Comparison of ENCODE assay signal across 8 cellular contexts in the genomic region with DNA sequence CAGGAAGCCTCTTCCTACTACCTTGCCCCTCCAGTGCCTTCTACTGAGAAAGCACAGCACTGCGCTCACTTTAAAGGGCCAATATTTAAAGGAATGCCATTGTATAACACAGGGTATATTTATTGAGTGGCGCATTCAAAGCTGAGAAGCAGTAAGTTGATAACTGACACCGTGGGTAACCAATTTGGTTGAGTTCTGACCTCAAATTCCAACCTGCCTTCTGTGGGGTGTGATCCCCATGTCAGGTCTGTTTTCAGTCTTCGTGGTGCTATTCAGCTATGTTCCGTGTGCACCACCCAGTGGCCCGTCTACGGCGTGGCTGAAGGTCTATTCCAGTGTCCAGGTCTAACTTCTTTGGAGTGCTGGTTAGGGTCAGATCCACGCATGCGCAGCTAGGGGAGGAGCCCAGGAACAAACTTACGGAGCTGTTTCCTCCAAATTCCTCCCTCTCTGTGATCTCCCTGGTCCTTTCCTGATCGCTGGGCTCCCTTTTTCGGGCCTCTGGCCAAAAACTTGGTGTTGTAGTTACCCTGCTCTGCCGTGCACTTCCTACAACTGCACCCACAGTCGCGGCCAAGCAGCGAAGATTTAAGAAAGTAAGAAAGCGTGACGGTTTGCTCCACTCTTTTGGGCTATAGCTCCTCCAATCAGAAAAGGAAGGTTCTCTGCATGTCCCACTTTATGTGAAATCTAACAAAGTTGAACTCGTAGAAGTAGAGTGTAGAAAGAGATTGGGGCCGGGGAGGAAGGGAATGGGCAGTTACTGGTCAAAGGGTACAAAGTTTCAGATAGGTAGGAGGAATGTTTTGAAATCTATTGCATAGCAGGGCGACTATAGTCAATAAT. TPM values are rescaled to one million over a fixed set of nuclear protein-coding genes. Genes with fewer than 3 reads are reported as not detected.
DNase-seq lines count a peak whose midpoint lies in the region; ATAC-seq, FAIRE-seq and TF ChIP-seq lines count a peak whose summit lies in the region.

No MANE protein-coding gene starts in this region.

- no peak for TF ChIP-seq EP300 in gastroesophageal sphincter (IDR thresholded peaks at IDR 0.05)

- H2AFZ ChIP-seq in trophoblast cell (ENCODE audit: insufficient read depth, low read length, poor library complexity) = peak overlapping the region; percentile 48

- H3K4me3 Mint-ChIP-seq in activated T-helper 2 cell treated with anti-CD3 and anti-CD28 coated beads, Interferon-gamma antibody, Interleukin-2, Interleukin-4, amounts not matched to agents 10 μg/mL and 5 μg/mL and 100 μg/mL, durations not matched to agents 14 hours and 24 hours and 36 hours (ENCODE audit: low read depth) = peak overlapping the region; percentile 76
- H3K4me3 Mint-ChIP-seq in type B pancreatic cell = peak overlapping the region; percentile 83

- TF ChIP-seq CTCF in C4-2B (conservative IDR thresholded peaks at IDR 0.05) (peak; percentile 87), gastroesophageal sphincter (IDR thresholded peaks at IDR 0.05) (peak in 3 of 4 experiments; percentile 6 to 68 (median 25)), type B pancreatic cell (conservative IDR thresholded peaks at IDR 0.05) (peak; percentile 61)

- H3K9me3 ChIP-seq in gastroesophageal sphincter (peaks cover 0 to 10% (median 0%) of the 10 kb centered on the region in 3 donors), trophoblast cell (ENCODE audit: insufficient read depth, low read depth, low read length) (no peaks in the 10 kb centered on the region)

- H3K27ac Mint-ChIP-seq in activated T-helper 2 cell treated with anti-CD3 and anti-CD28 coated beads, Interferon-gamma antibody, Interleukin-2, Interleukin-4, amounts not matched to agents 10 μg/mL and 5 μg/mL and 100 μg/mL, durations not matched to agents 14 hours and 24 hours and 36 hours = no peak overlapping the region
- peak overlapping the region; percentile 56 for H3K27ac Mint-ChIP-seq in type B pancreatic cell

- DNase-seq in RCC 7860 (ENCODE audit: low spot score) (peak; percentile 67), trophoblast cell (peak; percentile 91 to 98), type B pancreatic cell (ENCODE audit: extremely low spot score, unreplicated experiment) (peak; percentile 71)
- peak; percentile 61 for DNase-seq in activated T-helper 2 cell treated with anti-CD3 and anti-CD28 coated beads, Interferon-gamma antibody, Interleukin-2, Interleukin-4, amounts not matched to agents 10 μg/mL and 5 μg/mL and 100 μg/mL, durations not matched to agents 14 hours and 24 hours and 36 hours (ENCODE audit: low spot score)

- peak overlapping the region; percentile 11 to 35 for H3K4me3 ChIP-seq in gastroesophageal sphincter
- H3K4me3 ChIP-seq in trophoblast cell (ENCODE audit: low read depth, low read length) = no peak overlapping the region

- H3K27me3 ChIP-seq in gastroesophageal sphincter = peaks cover 17% of the 10 kb centered on the region
- H3K27me3 ChIP-seq in trophoblast cell (ENCODE audit: insufficient read depth, low read length) = no peaks in the 10 kb centered on the region

- H2BK12ac ChIP-seq in trophoblast cell (ENCODE audit: low read length) = no peak overlapping the region

- no peak for FAIRE-seq in RCC 7860 (lab: Jason Lieb, UNC)

- no peaks in the 10 kb centered on the region for H3K9me3 Mint-ChIP-seq in activated T-helper 2 cell treated with anti-CD3 and anti-CD28 coated beads, Interferon-gamma antibody, Interleukin-2, Interleukin-4, amounts not matched to agents 10 μg/mL and 5 μg/mL and 100 μg/mL, durations not matched to agents 14 hours and 24 hours and 36 hours
- no peaks in the 10 kb centered on the region for H3K9me3 Mint-ChIP-seq in type B pancreatic cell

- 52 to 60% methylated on average over 3 to 13 of the region's 22 CpGs for WGBS in gastroesophageal sphincter (ENCODE audit: low coverage in 1 of 2), 2 donors
- no CpG with 5 or more reads among the region's 22 CpGs for WGBS in trophoblast cell (ENCODE audit: extremely low coverage, insufficient coverage, insufficient read length)

- peak overlapping the region; percentile 52 for H3K4me2 ChIP-seq in trophoblast cell (ENCODE audit: low read length)

- H2BK120ac ChIP-seq in trophoblast cell (ENCODE audit: insufficient read depth, low read length, poor library complexity) = no peak overlapping the region

- no peaks in the 10 kb centered on the region for H3K79me2 ChIP-seq in trophoblast cell (ENCODE audit: control insufficient read depth, insufficient read depth, low read length, poor library complexity)

- no peak overlapping the region for H2BK5ac ChIP-seq in trophoblast cell (ENCODE audit: low read depth, low read length, poor library complexity)

- peaks cover 9% of the 10 kb centered on the region for H3K4me1 Mint-ChIP-seq in activated T-helper 2 cell treated with anti-CD3 and anti-CD28 coated beads, Interferon-gamma antibody, Interleukin-2, Interleukin-4, amounts not matched to agents 10 μg/mL and 5 μg/mL and 100 μg/mL, durations not matched to agents 14 hours and 24 hours and 36 hours (ENCODE audit: low read depth)
- H3K4me1 Mint-ChIP-seq in type B pancreatic cell (ENCODE audit: unreplicated experiment) = no peaks in the 10 kb centered on the region

- H3K36me3 ChIP-seq in gastroesophageal sphincter (no peaks in the 10 kb centered on the region), trophoblast cell (ENCODE audit: control insufficient read depth in 1 of 2, insufficient read depth in 2 of 2, low read length in 2 of 2) (no peaks in the 10 kb centered on the region)

- H3K9ac ChIP-seq in trophoblast cell (ENCODE audit: low read length) = no peak overlapping the region

- intact Hi-C loops in activated T-helper 2 cell treated with anti-CD3 and anti-CD28 coated beads, Interferon-gamma antibody, Interleukin-2, Interleukin-4, amounts not matched to agents 10 μg/mL and 5 μg/mL and 100 μg/mL, durations not matched to agents 14 hours and 24 hours and 36 hours (cut with micrococcal nuclease) = loop anchor here (1.0 to 2.0 kb wide), 2 partner anchors 62 to 70 kb away; partner anchors contain the start of gene RTP3

- H3K23ac ChIP-seq in trophoblast cell (ENCODE audit: low read length) = no peak overlapping the region

- H3K27ac ChIP-seq in C4-2B (peak overlapping the region; percentile 28; the same call in 1 of the 2 replicates), gastroesophageal sphincter (peak overlapping the region in 1 of 4 donors; percentile 65), trophoblast cell (ENCODE audit: low read depth, low read length) (no peak overlapping the region)

- H3K27me3 Mint-ChIP-seq in activated T-helper 2 cell treated with anti-CD3 and anti-CD28 coated beads, Interferon-gamma antibody, Interleukin-2, Interleukin-4, amounts not matched to agents 10 μg/mL and 5 μg/mL and 100 μg/mL, durations not matched to agents 14 hours and 24 hours and 36 hours (ENCODE audit: low read depth) = peaks cover 52% of the 10 kb centered on the region
- peaks cover 38% of the 10 kb centered on the region for H3K27me3 Mint-ChIP-seq in type B pancreatic cell

- no peak overlapping the region for H4K91ac ChIP-seq in trophoblast cell (ENCODE audit: low read depth, low read length)

- H4K8ac ChIP-seq in trophoblast cell (ENCODE audit: low read depth, low read length) = peak overlapping the region; percentile 84

- H3K14ac ChIP-seq in trophoblast cell (ENCODE audit: low read length) = no peak overlapping the region

- H4K12ac ChIP-seq in trophoblast cell (ENCODE audit: low read depth, low read length) = peak overlapping the region; percentile 74

- H3K36me3 Mint-ChIP-seq in activated T-helper 2 cell treated with anti-CD3 and anti-CD28 coated beads, Interferon-gamma antibody, Interleukin-2, Interleukin-4, amounts not matched to agents 10 μg/mL and 5 μg/mL and 100 μg/mL, durations not matched to agents 14 hours and 24 hours and 36 hours (ENCODE audit: low read depth) = no peaks in the 10 kb centered on the region
- no peaks in the 10 kb centered on the region for H3K36me3 Mint-ChIP-seq in type B pancreatic cell

- peaks cover 2% of the 10 kb centered on the region for H3K79me1 ChIP-seq in trophoblast cell (ENCODE audit: low read length)

- TF ChIP-seq POLR2A in gastroesophageal sphincter (IDR thresholded peaks at IDR 0.05) = no peak

- no peak overlapping the region for H3K4ac ChIP-seq in trophoblast cell (ENCODE audit: low read depth, low read length)

- H3K4me1 ChIP-seq in gastroesophageal sphincter (no peaks in the 10 kb centered on the region), trophoblast cell (ENCODE audit: control insufficient read depth in 1 of 2, insufficient read depth in 2 of 2, low read length in 2 of 2) (no peaks in the 10 kb centered on the region)

- no peak overlapping the region for H3K18ac ChIP-seq in trophoblast cell (ENCODE audit: low read length)

- peak; percentile 89 for ATAC-seq in GM19395 (IDR thresholded peaks at IDR 0.05; ENCODE audit: unreplicated experiment)
- peak; percentile 85 for ATAC-seq in HG03520 (IDR thresholded peaks at IDR 0.05; ENCODE audit: unreplicated experiment)
- peak; percentile 75 for ATAC-seq in gastroesophageal sphincter

- H2AK5ac ChIP-seq in trophoblast cell (ENCODE audit: low read length) = no peak overlapping the region

RNA-seq across cellular contexts. Expression of gene LRRC2, which starts 7.7 kb away (rescaled TPM):
- total RNA-seq in activated T-helper 2 cell treated with anti-CD3 and anti-CD28 coated beads, Interferon-gamma antibody, Interleukin-2, Interleukin-4, amounts not matched to agents 10 μg/mL and 5 μg/mL and 100 μg/mL, durations not matched to agents 14 hours and 24 hours and 36 hours = 0.09 TPM in 1 of 2 replicates, not detected in the other
- total RNA-seq in gastroesophageal sphincter = 1 to 10 TPM in 2 of 4 donors, under 1 TPM in 1, not detected in 1; 0.62 to 2.0 (median 1.1) TPM
- 0.07 and 0.11 TPM in 2 replicates for polyA plus RNA-seq in trophoblast cell (2013)
- 0.31 TPM in 2 replicates for total RNA-seq in type B pancreatic cell (ENCODE audit: low replicate concordance)

RNA-seq across cellular contexts. Expression of gene FAM240A, which starts 53.9 kb away (rescaled TPM):
- total RNA-seq in activated T-helper 2 cell treated with anti-CD3 and anti-CD28 coated beads, Interferon-gamma antibody, Interleukin-2, Interleukin-4, amounts not matched to agents 10 μg/mL and 5 μg/mL and 100 μg/mL, durations not matched to agents 14 hours and 24 hours and 36 hours = not detected in 2 replicates
- total RNA-seq in gastroesophageal sphincter (not detected), type B pancreatic cell (ENCODE audit: low replicate concordance) (not detected in 2 replicates)
- polyA plus RNA-seq in trophoblast cell (2013) = not detected in 2 replicates

Comparison
In these comparisons a context has a peak if more than half of its experiments do, and no peak if none do; other contexts are left out.
1. CTCF ChIP-seq: peak in every context shown above with its lines; median percentile 87 in C4-2B; 61 in type B pancreatic cell; 25 in gastroesophageal sphincter.